Comparison of ENCODE assay signal across 8 cellular contexts in the genomic region with DNA sequence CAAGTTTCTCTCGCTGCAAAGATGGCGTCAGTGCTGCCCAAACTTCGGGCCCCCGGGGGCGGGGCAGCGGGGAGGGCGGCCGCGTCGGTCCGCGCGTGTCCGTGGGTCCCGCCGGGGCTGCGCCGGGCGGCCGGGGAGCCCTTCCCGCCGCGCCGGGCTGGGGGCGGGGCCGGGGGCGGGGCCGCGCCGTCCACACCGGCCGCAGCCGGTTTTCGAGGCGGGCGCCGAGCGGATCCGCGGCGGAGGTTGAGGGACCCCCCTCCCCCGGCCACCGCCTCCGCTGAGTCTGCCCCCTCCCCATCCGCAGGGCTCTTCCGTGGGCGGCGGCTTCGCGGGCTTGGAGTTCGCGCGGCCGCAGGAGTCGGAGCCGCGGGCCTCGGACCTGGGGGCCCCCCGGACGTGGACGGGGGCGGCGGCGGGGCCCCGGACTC. TPM values are rescaled to one million over a fixed set of nuclear protein-coding genes. Genes with fewer than 3 reads are reported as not detected.
DNase-seq lines count a peak whose midpoint lies in the region; ATAC-seq and TF ChIP-seq lines count a peak whose summit lies in the region.

No MANE protein-coding gene starts in this region.

- DNase-seq in stimulated activated CD4-positive, alpha-beta T cell treated with anti-CD3 and anti-CD28 coated beads, Interleukin-15, amount 100 ng/mL, for 24 hours: peak; percentile 57
- DNase-seq in stimulated activated CD4-positive, alpha-beta T cell treated with anti-CD3 and anti-CD28 coated beads, Interleukin-12 subunit alpha, Interleukin-12 subunit beta, amount 100 ng/mL, for 4 hours: no peak
- DNase-seq in MV-4-11 (lab: John Stamatoyannopoulos, UW) (peak; percentile 31), fibroblast of pulmonary artery (ENCODE audit: low read depth) (peak; percentile 26), natural killer cell (peak; percentile 51), NCI-H510A treated with DMSO at 0.1 percent for 48 hours (lab: John Stamatoyannopoulos, UW) (no peak)
- DNase-seq in activated T-cell treated with anti-CD3 and anti-CD28 coated beads, Interleukin-2, amount 50 U/mL, for 72 hours: peak; percentile 51 to 69

- peak; percentile 14 to 30 for ATAC-seq in activated T-cell treated with anti-CD3 and anti-CD28 coated beads, Interleukin-2, amount 50 U/mL, for 72 hours (replicated peaks in 1 of 2)
- ATAC-seq in natural killer cell (peak; percentile 12 to 39 (median 18)), GM21825 (IDR thresholded peaks at IDR 0.05; ENCODE audit: unreplicated experiment) (no peak)

- intact Hi-C loops in natural killer cell (cut with micrococcal nuclease): loop anchor here (5.0 kb wide), 1 partner anchor 33 kb away; a partner anchor contains a TSS

- H3K9me3 Mint-ChIP-seq in activated T-cell treated with anti-CD3 and anti-CD28 coated beads, Interleukin-2, amount 50 U/mL, for 72 hours: no peaks in the 10 kb centered on the region
- H3K9me3 Mint-ChIP-seq in natural killer cell: no peaks in the 10 kb centered on the region

- TF ChIP-seq CTCF in fibroblast of pulmonary artery (IDR thresholded peaks at IDR 0.05; ENCODE audit: low read length, missing control alignments) (no peak), natural killer cell (IDR thresholded peaks at IDR 0.05) (no peak)

- H3K27me3 Mint-ChIP-seq in activated T-cell treated with anti-CD3 and anti-CD28 coated beads, Interleukin-2, amount 50 U/mL, for 72 hours (ENCODE audit: low read depth): no peaks in the 10 kb centered on the region
- no peaks in the 10 kb centered on the region for H3K27me3 Mint-ChIP-seq in natural killer cell (ENCODE audit: low read depth in 2 of 2)

- H3K36me3 Mint-ChIP-seq in activated T-cell treated with anti-CD3 and anti-CD28 coated beads, Interleukin-2, amount 50 U/mL, for 72 hours (ENCODE audit: insufficient read depth in 2 of 2): peaks cover 0 to 1% of the 10 kb centered on the region in 2 donors
- no peaks in the 10 kb centered on the region for H3K36me3 Mint-ChIP-seq in natural killer cell

- H3K4me1 Mint-ChIP-seq in activated T-cell treated with anti-CD3 and anti-CD28 coated beads, Interleukin-2, amount 50 U/mL, for 72 hours (ENCODE audit: low read depth): peaks cover 16% of the 10 kb centered on the region
- peaks cover 13 to 36% of the 10 kb centered on the region in 2 donors for H3K4me1 Mint-ChIP-seq in natural killer cell

- peak overlapping the region; percentile 72 for H3K4me3 ChIP-seq in fibroblast of pulmonary artery (replicated peaks; ENCODE audit: low read depth, low read length)

- no peak overlapping the region for H3K27ac Mint-ChIP-seq in activated T-cell treated with anti-CD3 and anti-CD28 coated beads, Interleukin-2, amount 50 U/mL, for 72 hours
- no peak overlapping the region for H3K27ac Mint-ChIP-seq in natural killer cell

- H3K4me3 Mint-ChIP-seq in activated T-cell treated with anti-CD3 and anti-CD28 coated beads, Interleukin-2, amount 50 U/mL, for 72 hours: peak overlapping the region in 1 of 2 donors; percentile 60
- H3K4me3 Mint-ChIP-seq in natural killer cell: peak overlapping the region; percentile 47

RNA-seq across cellular contexts. Expression of a gene that starts 0.5 kb away (rescaled TPM):
- 10 to 100 TPM; 43.5 to 47.0 TPM for total RNA-seq in activated T-cell treated with anti-CD3 and anti-CD28 coated beads, Interleukin-2, amount 50 U/mL, for 72 hours
- total RNA-seq in natural killer cell: 100 to 1,000 TPM in 1 of 3 donors, 10 to 100 TPM in 2; 90.4 to 100 (median 95.5) TPM

RNA-seq across cellular contexts. Expression of a gene that starts 3.6 kb away (rescaled TPM):
- total RNA-seq in activated T-cell treated with anti-CD3 and anti-CD28 coated beads, Interleukin-2, amount 50 U/mL, for 72 hours: 10 to 100 TPM; 13.4 to 21.1 TPM
- total RNA-seq in natural killer cell: 10 to 100 TPM; 86.5 to 94.4 (median 91.7) TPM

RNA-seq across cellular contexts. Expression of a gene that starts 32.2 kb away (rescaled TPM):
- total RNA-seq in activated T-cell treated with anti-CD3 and anti-CD28 coated beads, Interleukin-2, amount 50 U/mL, for 72 hours: 10 to 100 TPM; 24.3 to 28.0 TPM
- total RNA-seq in natural killer cell: 10 to 100 TPM; 39.3 to 47.7 (median 46.1) TPM

RNA-seq across cellular contexts. Expression of a gene that starts 32.3 kb away (rescaled TPM):
- total RNA-seq in activated T-cell treated with anti-CD3 and anti-CD28 coated beads, Interleukin-2, amount 50 U/mL, for 72 hours: 10 to 100 TPM; 55.1 to 70.9 TPM
- 10 to 100 TPM; 43.9 to 55.8 (median 50.6) TPM for total RNA-seq in natural killer cell

RNA-seq across cellular contexts. Expression of a gene that starts 43.6 kb away (rescaled TPM):
- total RNA-seq in activated T-cell treated with anti-CD3 and anti-CD28 coated beads, Interleukin-2, amount 50 U/mL, for 72 hours: 1 to 10 TPM; 1.0 to 1.2 TPM
- total RNA-seq in natural killer cell: not detected

Comparison
In these comparisons a context has a peak if more than half of its experiments do, and no peak if none do; other contexts are left out.
1. DNase-seq: peak in stimulated activated CD4-positive, alpha-beta T cell treated with anti-CD3 and anti-CD28 coated beads, Interleukin-15, amount 100 ng/mL, for 24 hours (single experiment), MV-4-11 (single experiment), activated T-cell treated with anti-CD3 and anti-CD28 coated beads, Interleukin-2, amount 50 U/mL, for 72 hours (2 of 2), fibroblast of pulmonary artery (single experiment) and natural killer cell (single experiment); none in stimulated activated CD4-positive, alpha-beta T cell treated with anti-CD3 and anti-CD28 coated beads, Interleukin-12 subunit alpha, Interleukin-12 subunit beta, amount 100 ng/mL, for 4 hours (single experiment) and NCI-H510A treated with DMSO at 0.1 percent for 48 hours (single experiment).